23 cellular contexts compared by ENCODE assay signal in genomic region chr17:39009471-39010085, GRCh38. TPM values are rescaled to one million over a fixed set of nuclear protein-coding genes. Genes with fewer than 3 reads are reported as not detected.
A peak's percentile ranks its signal among the peaks of the same experiment; 100 is the strongest.
DNase-seq lines count a peak whose midpoint lies in the region; ATAC-seq, FAIRE-seq and TF ChIP-seq lines count a peak whose summit lies in the region.
"Had no signal": no experiment of that assay in that cellular context is flagged by ENCODE, and none has a peak within 500 bp of the region (broad histone marks: within the 10 kb centered on the region; RNA-seq: fewer than 3 reads in every experiment).

No MANE protein-coding gene starts in this region.

- no peak overlapping the region for H3K4me3 ChIP-seq in dorsolateral prefrontal cortex
- H3K4me3 ChIP-seq: MG63, SJSA1 had no signal

- no peak for TF ChIP-seq CTCF in dorsolateral prefrontal cortex (IDR thresholded peaks at IDR 0.05 in 54 of 56, conservative IDR thresholded peaks at IDR 0.05 in 2 of 56; ENCODE audit: low read depth in 1 of 56, partially characterized antibody in 56 of 56)
- no peak for TF ChIP-seq CTCF in D721Med (IDR thresholded peaks at IDR 0.05; ENCODE audit: insufficient read depth, missing control alignments)

- no peak for ATAC-seq in HG03108 (IDR thresholded peaks at IDR 0.05; ENCODE audit: unreplicated experiment)

- intact Hi-C loops in dorsolateral prefrontal cortex (cut with DNase I) = no loop called here
- intact Hi-C loops in posterior cingulate gyrus (cut with DNase I) = no loop called here

- FAIRE-seq in D721Med (lab: Jason Lieb, UNC) = no peak
- FAIRE-seq: GM12891, H54 had no signal

- no peaks in the 10 kb centered on the region for H3K27me3 ChIP-seq in dorsolateral prefrontal cortex
- H3K27me3 ChIP-seq: SJSA1 had no signal

- DNase-seq in DMS 273 treated with DMSO at 0.1 percent for 48 hours (lab: John Stamatoyannopoulos, UW) (peak; percentile 41), NCI-H69 (lab: John Stamatoyannopoulos, UW) (peak; percentile 51), dorsolateral prefrontal cortex (peak in 8 of 10 donors; percentile 10 to 64 (median 60)), posterior cingulate gyrus (peak in 8 of 10 donors; percentile 46 to 92 (median 56)), dedifferentiated amniotic fluid mesenchymal stem cell (ENCODE audit: extremely low spot score) (no peak), islet precursor cell (no peak), D721Med (ENCODE audit: insufficient read length, low spot score) (no peak)
- DNase-seq: Calu3, GDM1, IMR-90, KG1, MG63, NCI-H187, NCI-H2081 treated with DMSO at 0.1 percent for 48 hours, NCI-H446 treated with DMSO at 0.1 percent for 48 hours, NCI-H526, Right ventricle myocardium superior, RPMI8226 had no signal

- peak overlapping the region in 15 of 59 donors; percentile 10 to 73 (median 53) for H3K27ac ChIP-seq in dorsolateral prefrontal cortex
- H3K27ac ChIP-seq: SJSA1 had no signal

RNA-seq across cellular contexts. Expression of gene FBXO47, which starts 42.4 kb away (rescaled TPM):
- total RNA-seq in dorsolateral prefrontal cortex = under 1 TPM in 10 of 120 experiments, not detected in 110; 0.14 to 0.39 (median 0.26) TPM
- total RNA-seq: A172, Calu3, Right ventricle myocardium superior, SJSA1 had no signal

Comparison
In these comparisons a context has a peak if more than half of its experiments do, and no peak if none do; other contexts are left out.
1. DNase-seq: peak in DMS 273 treated with DMSO at 0.1 percent for 48 hours (single experiment), NCI-H69 (single experiment), dorsolateral prefrontal cortex (8 of 10) and posterior cingulate gyrus (8 of 10); none in dedifferentiated amniotic fluid mesenchymal stem cell (single experiment), islet precursor cell (single experiment) and D721Med (single experiment).